In the genomic region with DNA sequence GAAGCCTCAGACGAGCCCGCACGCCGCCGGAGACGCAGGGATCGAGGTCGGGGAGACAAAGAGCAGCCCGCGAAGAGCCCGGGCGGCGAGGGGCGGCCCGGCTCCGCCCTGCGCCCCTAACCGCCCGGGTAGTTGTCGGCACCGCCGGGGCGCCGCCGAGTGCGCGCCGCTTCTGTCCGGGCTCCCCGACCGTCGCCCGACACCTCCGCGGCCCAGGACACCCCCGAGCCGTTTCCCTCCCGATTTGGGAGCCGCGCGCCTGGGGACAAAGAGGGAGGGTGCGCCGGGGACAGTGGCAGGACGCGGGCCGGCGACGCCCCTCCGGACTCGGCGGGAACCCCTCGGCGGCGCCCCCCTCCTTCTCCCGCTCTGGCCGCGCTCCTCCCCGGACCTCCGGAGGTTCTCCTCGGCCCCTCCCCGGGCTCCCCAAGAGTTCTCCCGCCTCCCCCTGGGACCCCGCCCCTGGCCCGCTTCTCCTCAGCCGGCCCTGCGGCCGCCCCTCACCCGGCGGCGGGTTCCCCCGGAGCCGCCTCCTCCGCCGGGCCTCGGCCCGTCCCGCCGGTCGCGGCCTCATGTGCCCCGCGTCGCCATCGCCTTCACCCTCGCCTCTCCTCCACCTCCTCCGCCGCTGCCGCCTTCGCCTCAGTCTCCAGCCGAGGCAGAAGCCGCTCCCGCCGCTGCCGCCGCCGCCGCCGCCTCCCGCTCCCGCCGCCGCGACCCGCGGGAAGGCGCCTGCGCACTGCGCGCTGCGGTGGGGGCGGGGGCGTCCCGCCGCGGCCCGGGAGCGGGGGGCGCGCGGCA, we compare ENCODE assay signal across 8 cellular contexts. TPM values are rescaled to one million over a fixed set of nuclear protein-coding genes. Genes with fewer than 3 reads are reported as not detected.
DNase-seq lines count a peak whose midpoint lies in the region; ATAC-seq, FAIRE-seq and TF ChIP-seq lines count a peak whose summit lies in the region.

A gene (minus strand): TSS at position 730 of the 801 bp plus-strand sequence. CDS start 24,470 bp downstream, outside the sequence.

- no peak for FAIRE-seq in frontal cortex (lab: Jason Lieb, UNC)

- H3K9ac ChIP-seq in KMS-11 (no peak within 1 kb of the TSS), neuronal stem cell (ENCODE audit: low read depth, low read length, poor library complexity) (peak within 1 kb of the TSS; percentile 99)

- no peaks in the 10 kb centered on the region for H3K9me3 ChIP-seq in neuronal stem cell (replicated peaks in 1 of 2; ENCODE audit: control insufficient read depth in 2 of 2, insufficient read depth in 1 of 2, low read depth in 1 of 2, low read length in 2 of 2)

- H3K4ac ChIP-seq in neuronal stem cell (ENCODE audit: low read length) = peak within 1 kb of the TSS; percentile 67

- H2BK15ac ChIP-seq in neuronal stem cell (ENCODE audit: low read length) = peak within 1 kb of the TSS; percentile 62

- peak within 1 kb of the TSS; percentile 94 for H2BK120ac ChIP-seq in neuronal stem cell (ENCODE audit: low read depth, low read length)

- peak within 1 kb of the TSS; percentile 99 for H3K18ac ChIP-seq in neuronal stem cell (ENCODE audit: low read length)

- H3K36me3 ChIP-seq in KMS-11 (ENCODE audit: insufficient read depth) (no peaks in the 10 kb centered on the region), neuronal stem cell (replicated peaks in 1 of 2; ENCODE audit: control insufficient read depth in 2 of 2, insufficient read depth in 2 of 2, low read length in 2 of 2) (peaks cover 0 to 16% of the 10 kb centered on the region in 2 donors)

- H3K27me3 ChIP-seq in KMS-11 (ENCODE audit: insufficient read depth, low read depth) (peaks cover 45% of the 10 kb centered on the region), neuronal stem cell (ENCODE audit: control insufficient read depth in 3 of 3, insufficient read depth in 3 of 3, low read depth in 1 of 3, low read length in 3 of 3) (no peaks in the 10 kb centered on the region)

- H3K4me3 ChIP-seq in KMS-11 (IDR thresholded peaks at IDR 0.05; ENCODE audit: insufficient read depth, low read depth, low read length) (no peak within 1 kb of the TSS), neuronal stem cell (ENCODE audit: low read length in 2 of 2) (peak within 1 kb of the TSS; percentile 60 to 88)

- WGBS in neuronal stem cell (ENCODE audit: extremely low coverage in 2 of 2, insufficient read length in 2 of 2, insufficient replicate concordance in 1 of 2), 2 donors = no CpG with 5 or more reads among the region's 120 CpGs

- H2AK5ac ChIP-seq in neuronal stem cell (ENCODE audit: low read depth, low read length) = peak within 1 kb of the TSS; percentile 90

- H3K27ac ChIP-seq in KMS-11 (no peak within 1 kb of the TSS), neuronal stem cell (replicated peaks; ENCODE audit: low read length) (peak within 1 kb of the TSS; percentile 75)

- peak; percentile 69 for DNase-seq in Daoy (ENCODE audit: low read depth)
- DNase-seq in activated CD8-positive, alpha-beta memory T cell treated with anti-CD3 and anti-CD28 coated beads, Interleukin-2, amount 50 U/mL, for 48 hours = peak; percentile 70
- peak; percentile 44 for DNase-seq in frontal cortex (ENCODE audit: low spot score in 2 of 2)
- peak; percentile 56 for DNase-seq in neuronal stem cell (ENCODE audit: low spot score)
- no peak for DNase-seq in Ammon's horn (ENCODE audit: low spot score)
- DNase-seq in NOMO-1 treated with DMSO at 0.1 percent for 48 hours (lab: John Stamatoyannopoulos, UW; ENCODE audit: unreplicated experiment) = no peak

- H4K20me1 ChIP-seq in KMS-11 (ENCODE audit: insufficient read depth) = no peaks in the 10 kb centered on the region

- no peaks in the 10 kb centered on the region for H3K79me2 ChIP-seq in KMS-11 (ENCODE audit: insufficient read depth, low read depth)

- peaks cover 3% of the 10 kb centered on the region for H3K79me1 ChIP-seq in neuronal stem cell (ENCODE audit: low read depth, low read length)

- H4K91ac ChIP-seq in neuronal stem cell (ENCODE audit: low read depth, low read length, poor library complexity) = no peak within 1 kb of the TSS

- H2BK12ac ChIP-seq in neuronal stem cell (ENCODE audit: low read length) = no peak within 1 kb of the TSS

- H3K4me1 ChIP-seq in KMS-11 (ENCODE audit: low read depth, poor library complexity, severe bottlenecking) (no peaks in the 10 kb centered on the region), neuronal stem cell (ENCODE audit: control insufficient read depth in 2 of 2, insufficient read depth in 1 of 2, low read depth in 1 of 2, low read length in 2 of 2) (peaks cover 7 to 13% of the 10 kb centered on the region in 2 donors)

- peak within 1 kb of the TSS; percentile 80 for H3K23ac ChIP-seq in neuronal stem cell (ENCODE audit: low read depth, low read length, poor library complexity)

- no peak within 1 kb of the TSS for H4K8ac ChIP-seq in neuronal stem cell (ENCODE audit: low read depth, low read length)

- ATAC-seq in HG03469 (IDR thresholded peaks at IDR 0.05; ENCODE audit: unreplicated experiment) = no peak

- peak within 1 kb of the TSS; percentile 98 for H2BK5ac ChIP-seq in neuronal stem cell (ENCODE audit: low read length)

- peak within 1 kb of the TSS; percentile 62 for H3K4me2 ChIP-seq in KMS-11
- H3K4me2 ChIP-seq in neuronal stem cell (ENCODE audit: insufficient read depth, low read length, poor library complexity, severe bottlenecking) = peak within 1 kb of the TSS; percentile 83

- peak within 1 kb of the TSS; percentile 89 for H3K14ac ChIP-seq in neuronal stem cell (ENCODE audit: low read length)

- H2AFZ ChIP-seq in KMS-11 (ENCODE audit: low read depth) = peak within 1 kb of the TSS; percentile 70
- peak within 1 kb of the TSS; percentile 97 for H2AFZ ChIP-seq in neuronal stem cell (ENCODE audit: low read length)

- no peak for TF ChIP-seq CTCF in KMS-11 (conservative IDR thresholded peaks at IDR 0.05; ENCODE audit: low read depth, low read length)

RNA-seq across cellular contexts. Expression of the gene that starts here (rescaled TPM):
- total RNA-seq in Daoy (2014; rRNA removed; shearing (Covaris generic)) = 12.4 and 15.7 TPM in 2 replicates
- total RNA-seq in frontal cortex = 76.2 TPM
- 43.0 TPM for polyA plus RNA-seq in neuronal stem cell (2013, experiment 1 of 2)
- 45.1 TPM for polyA plus RNA-seq in neuronal stem cell (2013, experiment 2 of 2)

Comparison
In these comparisons a context has a peak if more than half of its experiments do, and no peak if none do; other contexts are left out.
1. DNase-seq: peak in Daoy (single experiment), activated CD8-positive, alpha-beta memory T cell treated with anti-CD3 and anti-CD28 coated beads, Interleukin-2, amount 50 U/mL, for 48 hours (single experiment), frontal cortex (2 of 2) and neuronal stem cell (single experiment); none in Ammon's horn (single experiment) and NOMO-1 treated with DMSO at 0.1 percent for 48 hours (single experiment).